ENCODE assay signal across 23 cellular contexts in the genomic region with DNA sequence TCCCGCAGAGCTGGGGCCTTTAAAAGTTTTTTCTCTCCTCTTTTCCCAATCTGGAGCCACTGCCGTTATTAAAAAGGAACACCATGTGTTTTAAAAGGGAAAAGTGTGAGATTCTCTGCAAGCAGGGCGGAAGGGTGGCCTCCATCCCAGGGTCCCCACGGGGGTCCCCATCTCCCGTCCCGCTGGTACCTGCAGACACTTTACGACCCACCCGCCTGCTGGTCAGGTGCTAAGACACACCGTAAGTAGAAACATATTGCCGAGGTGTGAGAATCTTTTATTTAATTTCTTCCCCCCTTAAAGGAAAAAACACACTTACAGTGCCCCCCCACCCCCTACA. TPM values are rescaled to one million over a fixed set of nuclear protein-coding genes. Genes with fewer than 3 reads are reported as not detected.
DNase-seq lines count a peak whose midpoint lies in the region; ATAC-seq and TF ChIP-seq lines count a peak whose summit lies in the region.
"Had no signal": no experiment of that assay in that cellular context is flagged by ENCODE, and none has a peak within 500 bp of the region (broad histone marks: within the 10 kb centered on the region; RNA-seq: fewer than 3 reads in every experiment).

No MANE protein-coding gene starts in this region.

- no peak overlapping the region for H4K91ac ChIP-seq in IMR-90 (ENCODE audit: insufficient read depth, low read depth, low read length)

- H3K56ac ChIP-seq in IMR-90 (ENCODE audit: extremely low read depth, insufficient read depth, low read length), result no peak overlapping the region

- no peaks in the 10 kb centered on the region for H3K36me3 ChIP-seq in IMR-90 (ENCODE audit: control insufficient read depth, insufficient read depth, low read length)
- no peaks in the 10 kb centered on the region for H3K36me3 ChIP-seq in smooth muscle cell (ENCODE audit: low read depth)
- H3K36me3 ChIP-seq: left lung, upper lobe of left lung had no signal

- peaks cover 27% of the 10 kb centered on the region for H3K79me2 ChIP-seq in smooth muscle cell (ENCODE audit: low read depth)

- no peak overlapping the region for H3K4ac ChIP-seq in IMR-90 (ENCODE audit: low read depth, low read length)

- H2BK20ac ChIP-seq in IMR-90 (ENCODE audit: low read depth, low read length), result no peak overlapping the region

- no peak for TF ChIP-seq CTCF in IMR-90 (conservative IDR thresholded peaks at IDR 0.05; ENCODE audit: low read depth, low read length)
- TF ChIP-seq CTCF in smooth muscle cell (IDR thresholded peaks at IDR 0.05; ENCODE audit: borderline replicate concordance, insufficient read depth, poor library complexity, severe bottlenecking), result no peak

- H3K27me3 ChIP-seq in IMR-90 (ENCODE audit: control insufficient read depth, insufficient read depth, low read length) (peaks cover 63% of the 10 kb centered on the region), smooth muscle cell (ENCODE audit: low read depth) (peaks cover 44% of the 10 kb centered on the region)

- no peak for TF ChIP-seq RAD21 in IMR-90 (IDR thresholded peaks at IDR 0.05; ENCODE audit: low read length)

- no peak overlapping the region for H2BK15ac ChIP-seq in IMR-90 (ENCODE audit: low read depth, low read length)

- no peak for ATAC-seq in IMR-90 (ENCODE audit: low read depth)
- ATAC-seq in HG03342 (IDR thresholded peaks at IDR 0.05; ENCODE audit: unreplicated experiment), result no peak
- ATAC-seq: left lung, mucosa of descending colon had no signal

- no peak overlapping the region for H3K14ac ChIP-seq in IMR-90 (replicated peaks; ENCODE audit: low read depth, low read length)

- POLR2A ChIA-PET in IMR-90 (lab: Charles Lee; ENCODE audit: unreplicated experiment), result no interaction called here

- H3K79me1 ChIP-seq in IMR-90 (ENCODE audit: low read depth in 1 of 2, low read length in 2 of 2), result no peaks in the 10 kb centered on the region

- DNase-seq in IMR-90 (no peak), epidermal melanocyte (ENCODE audit: insufficient read length, low spot score) (peak; percentile 26), smooth muscle cell (lab: John Stamatoyannopoulos, UW; ENCODE audit: unreplicated experiment) (no peak), NCI-H446 (lab: John Stamatoyannopoulos, UW) (no peak)
- DNase-seq: activated gamma-delta T cell treated with Interleukin-2 at 50 U/mL for 16 hours; activated T-cell treated with anti-CD3 and anti-CD28 coated beads for 4 hours; AML-193; amniotic stem cell; caudate nucleus; dorsolateral prefrontal cortex; erythroblast; foreskin melanocyte; KG1; left lung; NCI-H1694 treated with DMSO at 0.1 percent for 48 hours; NCI-H774; nucleus accumbens; OCI-M1; SHP77 treated with DMSO at 0.1 percent for 48 hours; stimulated activated naive CD4-positive, alpha-beta T cell had no signal

- H3K9me1 ChIP-seq in IMR-90 (ENCODE audit: insufficient read depth, low read length), result no peaks in the 10 kb centered on the region

- no peak overlapping the region for H3K23ac ChIP-seq in IMR-90 (ENCODE audit: low read depth, low read length)

- no peak overlapping the region for H3K9ac ChIP-seq in IMR-90 (ENCODE audit: low read depth, low read length)
- no peak overlapping the region for H3K9ac ChIP-seq in smooth muscle cell (ENCODE audit: low read depth)

- H4K20me1 ChIP-seq in IMR-90 (ENCODE audit: insufficient read depth, low read length) (peaks cover 8% of the 10 kb centered on the region), smooth muscle cell (ENCODE audit: low read depth) (peaks cover 49% of the 10 kb centered on the region)

- H3K4me3 ChIP-seq in IMR-90 (ENCODE audit: insufficient read depth, low read depth, low read length) (no peak overlapping the region), smooth muscle cell (peak overlapping the region; percentile 57)
- H3K4me3 ChIP-seq: left lung, mucosa of descending colon had no signal

- H3F3A ChIP-seq in smooth muscle cell (ENCODE audit: low read depth), result peaks cover 12% of the 10 kb centered on the region

- H3K4me1 ChIP-seq in IMR-90 (ENCODE audit: control insufficient read depth, insufficient read depth, low read length) (peaks cover 5% of the 10 kb centered on the region; the same call in 1 of the 2 replicates), smooth muscle cell (ENCODE audit: low read depth) (peaks cover 28% of the 10 kb centered on the region)

- CTCF ChIA-PET in IMR-90 (lab: Yijun Ruan, JAX), result interaction anchor here (0.5 to 0.6 kb wide), 2 partner anchors 31 to 84 kb away, joined by 3 read pairs; no protein-coding TSS in a partner anchor

- intact Hi-C loops in IMR-90 (cut with micrococcal nuclease), result no loop called here

- no peak overlapping the region for H3K27ac ChIP-seq in IMR-90 (ENCODE audit: insufficient read depth, low read length)
- peak overlapping the region; percentile 57 for H3K27ac ChIP-seq in smooth muscle cell (ENCODE audit: low read depth)
- H3K27ac ChIP-seq: left lung, upper lobe of left lung had no signal

- no peak overlapping the region for H2AFZ ChIP-seq in IMR-90 (replicated peaks; ENCODE audit: low read length, poor library complexity)
- H2AFZ ChIP-seq in smooth muscle cell (ENCODE audit: low read depth), result no peak overlapping the region

- no peak overlapping the region for H3K18ac ChIP-seq in IMR-90 (ENCODE audit: low read depth, low read length)

- H2AK5ac ChIP-seq in IMR-90 (ENCODE audit: low read depth, low read length), result no peak overlapping the region

- no TSS peak for BruUV-seq in IMR-90 (replicated peaks; lab: Mats Ljungman, UMichigan)

- no CpG with 5 or more reads among the region's 10 CpGs for WGBS in IMR-90 (ENCODE audit: extremely low coverage in 2 of 2, insufficient read length in 1 of 2), 2 experiments
- WGBS in smooth muscle cell (ENCODE audit: low lambda C conversion rate), result 28% methylated on average over 10 of the region's 10 CpGs

- no peak overlapping the region for H3K4me2 ChIP-seq in IMR-90 (ENCODE audit: low read depth, low read length)
- H3K4me2 ChIP-seq in smooth muscle cell, result peak overlapping the region; percentile 90

- dilution Hi-C loops in IMR-90 (cut with HindIII; ENCODE audit: low sequenced_read_pairs, unreplicated experiment), result no loop called here

- peak overlapping the region; percentile 16 for H2AK9ac ChIP-seq in IMR-90 (replicated peaks; ENCODE audit: low read depth, low read length, poor library complexity)

- H2BK5ac ChIP-seq in IMR-90 (ENCODE audit: low read depth, low read length, poor library complexity, severe bottlenecking), result no peak overlapping the region

- H4K8ac ChIP-seq in IMR-90 (ENCODE audit: low read depth in 2 of 2, low read length in 2 of 2), result no peak overlapping the region

- in situ Hi-C loops in IMR-90 (cut with MboI; ENCODE audit: low sequenced_read_pairs), result no loop called here

- H4K5ac ChIP-seq in IMR-90 (ENCODE audit: low read depth, low read length), result no peak overlapping the region

- no peak for TF ChIP-seq POLR2A in IMR-90 (IDR thresholded peaks at IDR 0.05; ENCODE audit: low read depth, low read length)

- H3K9me3 ChIP-seq in IMR-90 (ENCODE audit: control insufficient read depth, insufficient read depth, low read length) (no peaks in the 10 kb centered on the region), smooth muscle cell (replicated peaks; ENCODE audit: low read depth) (no peaks in the 10 kb centered on the region)
- H3K9me3 ChIP-seq: left lung, mucosa of descending colon, upper lobe of left lung had no signal

- no peak overlapping the region for H2BK120ac ChIP-seq in IMR-90 (ENCODE audit: low read depth, low read length)

TF ChIP-seq in IMR-90, 13 proteins besides CTCF, POLR2A, EP300 and RAD21 (continues in another document):
- no peak for TF ChIP-seq NFE2L2 (IDR thresholded peaks at IDR 0.05; ENCODE audit: low read depth, low read length)
- TF ChIP-seq CEBPB (IDR thresholded peaks at IDR 0.05; ENCODE audit: low read depth, low read length), result no peak
- no peak for TF ChIP-seq USF2 (IDR thresholded peaks at IDR 0.05; ENCODE audit: low read depth, low read length)
- no peak for TF ChIP-seq RFX5 (IDR thresholded peaks at IDR 0.05; ENCODE audit: low read depth, low read length)
- no peak for TF ChIP-seq FOS (IDR thresholded peaks at IDR 0.05; ENCODE audit: low read depth, low read length)

RNA-seq across cellular contexts. Expression of gene CRLF1, which starts 1.8 kb away (rescaled TPM):
- total RNA-seq in IMR-90 (2012; rRNA removed), result 0.18 and 0.28 TPM in 2 replicates
- 3.0 and 3.1 TPM in 2 replicates for polyA plus RNA-seq in IMR-90 (2012; rRNA removed)
- 3.2 TPM in 2 replicates for polyA plus RNA-seq in IMR-90 (2012; cell fraction: cytosol; rRNA removed)
- polyA plus RNA-seq in IMR-90 (2012; cell fraction: nucleus; rRNA removed; ENCODE audit: low replicate concordance), result 0.38 and 2.1 TPM in 2 replicates
- total RNA-seq in smooth muscle cell, result 196 and 221 TPM in 2 replicates
- polyA plus RNA-seq in smooth muscle cell, result 715 and 1,048 TPM in 2 replicates

RNA-seq across cellular contexts. Expression of gene TMEM59L, which starts 7.9 kb away (rescaled TPM):
- under 0.01 and 0.28 TPM in 2 replicates for total RNA-seq in IMR-90 (2012; rRNA removed)
- polyA plus RNA-seq in IMR-90 (2012; rRNA removed), result 5.9 and 6.1 TPM in 2 replicates
- 5.6 and 9.7 TPM in 2 replicates for polyA plus RNA-seq in IMR-90 (2012; cell fraction: cytosol; rRNA removed)
- 21.2 and 55.5 TPM in 2 replicates for polyA plus RNA-seq in IMR-90 (2012; cell fraction: nucleus; rRNA removed; ENCODE audit: low replicate concordance)
- total RNA-seq in smooth muscle cell, result 4.4 and 5.0 TPM in 2 replicates
- polyA plus RNA-seq in smooth muscle cell, result 31.7 and 42.0 TPM in 2 replicates

RNA-seq across cellular contexts. Expression of gene REX1BD, which starts 16.2 kb away (rescaled TPM):
- total RNA-seq in IMR-90 (2012; rRNA removed) (14.2 and 19.2 TPM in 2 replicates), smooth muscle cell (69.6 and 81.5 TPM in 2 replicates)
- polyA plus RNA-seq in IMR-90 (2012; rRNA removed) (44.6 and 68.7 TPM in 2 replicates), smooth muscle cell (117 and 141 TPM in 2 replicates)
- polyA plus RNA-seq in IMR-90 (2012; cell fraction: cytosol; rRNA removed), result 147 and 160 TPM in 2 replicates
- polyA plus RNA-seq in IMR-90 (2012; cell fraction: nucleus; rRNA removed; ENCODE audit: low replicate concordance), result 295 and 606 TPM in 2 replicates

RNA-seq across cellular contexts. Expression of gene KLHL26, which starts 32.0 kb away (rescaled TPM):
- total RNA-seq in IMR-90 (2012; rRNA removed) (0.28 and 2.2 TPM in 2 replicates), smooth muscle cell (3.9 and 5.6 TPM in 2 replicates)
- polyA plus RNA-seq in IMR-90 (2012; rRNA removed) (4.7 and 5.8 TPM in 2 replicates), smooth muscle cell (7.6 and 8.7 TPM in 2 replicates)
- 1.9 and 3.3 TPM in 2 replicates for polyA plus RNA-seq in IMR-90 (2012; cell fraction: cytosol; rRNA removed)
- polyA plus RNA-seq in IMR-90 (2012; cell fraction: nucleus; rRNA removed; ENCODE audit: low replicate concordance), result 2.6 and 6.8 TPM in 2 replicates

RNA-seq across cellular contexts. Expression of gene UBA52, which starts 33.1 kb away (rescaled TPM):
- total RNA-seq in IMR-90 (2012; rRNA removed) (1,030 and 1,144 TPM in 2 replicates), smooth muscle cell (991 and 1,086 TPM in 2 replicates)
- polyA plus RNA-seq in IMR-90 (2012; rRNA removed) (2,778 and 3,008 TPM in 2 replicates), smooth muscle cell (752 and 759 TPM in 2 replicates)
- polyA plus RNA-seq in IMR-90 (2012; cell fraction: cytosol; rRNA removed), result 3,160 and 3,447 TPM in 2 replicates
- 792 and 822 TPM in 2 replicates for polyA plus RNA-seq in IMR-90 (2012; cell fraction: nucleus; rRNA removed; ENCODE audit: low replicate concordance)

Comparison
In these comparisons a context has a peak if more than half of its experiments do, and no peak if none do; other contexts are left out.
1. RNA of gene CRLF1, which starts 1.8 kb away (total RNA-seq): 196 to 221 TPM in smooth muscle cell; 0.18 to 0.28 TPM in IMR-90; every median in the first group is over 100 times any median in the second.